Comparison of ENCODE assay signal across 9 cellular contexts in the genomic region with DNA sequence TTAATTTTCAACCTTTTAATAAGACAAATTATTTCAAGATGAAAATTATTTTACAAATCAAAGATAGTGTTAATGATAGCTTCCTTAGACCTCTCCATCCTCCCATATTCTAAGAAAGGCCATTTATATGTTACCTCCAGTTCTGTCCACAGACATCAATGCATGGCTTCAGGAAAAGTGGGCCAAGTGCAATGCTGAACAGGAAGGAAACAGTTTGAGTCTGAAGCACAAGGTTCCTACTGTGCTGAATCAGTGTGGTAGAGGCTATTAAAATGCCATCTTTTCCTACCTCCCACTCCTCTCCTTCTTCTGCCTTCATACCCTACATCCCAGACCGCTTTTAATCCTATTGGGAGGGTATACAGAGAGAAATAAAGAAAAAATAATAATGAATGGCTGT.
DNase-seq lines count a peak whose midpoint lies in the region; ATAC-seq and TF ChIP-seq lines count a peak whose summit lies in the region.
"Had no signal": no experiment of that assay in that cellular context is flagged by ENCODE, and none has a peak within 500 bp of the region (broad histone marks: within the 10 kb centered on the region; RNA-seq: fewer than 3 reads in every experiment).

No MANE protein-coding gene starts in this region.

- H3K36me3 Mint-ChIP-seq in GM23338 (ENCODE audit: low read depth): no peaks in the 10 kb centered on the region
- H3K36me3 Mint-ChIP-seq in T-helper 2 cell treated with Interferon-gamma antibody and Interleukin-4, amounts not matched to agents 5 μg/mL and 100 μg/mL, for 36 hours (ENCODE audit: low read depth): no peaks in the 10 kb centered on the region
- no peaks in the 10 kb centered on the region for H3K36me3 Mint-ChIP-seq in endothelial cell (ENCODE audit: low read depth, unreplicated experiment)

- H3K9ac ChIP-seq in fibroblast of lung (ENCODE audit: insufficient read depth, low read length): no peak overlapping the region

- H3K9me3 Mint-ChIP-seq in GM23338 (no peaks in the 10 kb centered on the region), endothelial cell (ENCODE audit: unreplicated experiment) (no peaks in the 10 kb centered on the region)
- peaks cover 4% of the 10 kb centered on the region for H3K9me3 Mint-ChIP-seq in T-helper 2 cell treated with Interferon-gamma antibody and Interleukin-4, amounts not matched to agents 5 μg/mL and 100 μg/mL, for 36 hours

- H3K27ac ChIP-seq in GM23338 (ENCODE audit: low read depth) (peak overlapping the region; percentile 86; the same call in 1 of the 2 replicates), fibroblast of lung (ENCODE audit: insufficient read depth, low read length) (no peak overlapping the region), spleen (peak overlapping the region; percentile 39 to 88 (median 76))

- intact Hi-C loops in spleen (cut with DNase I; ENCODE audit: low total_unique reads): no loop called here

- peaks cover 49% of the 10 kb centered on the region for H3K4me1 ChIP-seq in GM23338 (ENCODE audit: insufficient read depth)
- peaks cover 18% of the 10 kb centered on the region for H3K4me1 ChIP-seq in fibroblast of lung (ENCODE audit: control insufficient read depth, extremely low read depth, insufficient read depth, low read length)
- peaks cover 19 to 54% (median 46%) of the 10 kb centered on the region in 6 donors for H3K4me1 ChIP-seq in spleen

- H2AFZ ChIP-seq in GM23338 (no peak overlapping the region), fibroblast of lung (ENCODE audit: low read length) (no peak overlapping the region)

- H3K4me3 ChIP-seq in GM23338 (no peak overlapping the region), fibroblast of lung (replicated peaks in 1 of 4; ENCODE audit: control extremely low read depth in 1 of 4, insufficient read depth in 1 of 4, low read depth in 3 of 4, low read length in 4 of 4) (peak overlapping the region in 2 of 4 experiments; percentile 23 to 29), spleen (no peak overlapping the region)

- DNase-seq in GM23338 (ENCODE audit: low spot score) (no peak), fibroblast of lung (ENCODE audit: low read depth in 2 of 2) (no peak), spleen (no peak), HCEC 1CT (no peak), mesenteric fat pad (ENCODE audit: low spot score) (no peak), endothelial cell (ENCODE audit: low spot score) (no peak)
- DNase-seq in T-helper 2 cell treated with Interferon-gamma antibody and Interleukin-4, amounts not matched to agents 5 μg/mL and 100 μg/mL, for 36 hours (ENCODE audit: low spot score): no peak

- no peaks in the 10 kb centered on the region for H3K79me2 ChIP-seq in GM23338 (replicated peaks; ENCODE audit: insufficient read depth)
- H3K79me2 ChIP-seq in fibroblast of lung (ENCODE audit: control insufficient read depth, insufficient read depth, low read length): no peaks in the 10 kb centered on the region

- TF ChIP-seq POLR2A in spleen (IDR thresholded peaks at IDR 0.05): no peak

- no peaks in the 10 kb centered on the region for H3K9me2 ChIP-seq in GM23338 (ENCODE audit: insufficient read depth)

- H3K4me2 ChIP-seq in GM23338 (peak overlapping the region; percentile 33), fibroblast of lung (ENCODE audit: extremely low read depth, insufficient read depth, low read length) (peak overlapping the region; percentile 32)

- no peaks in the 10 kb centered on the region for H4K20me1 ChIP-seq in GM23338 (replicated peaks; ENCODE audit: insufficient read depth)
- no peaks in the 10 kb centered on the region for H4K20me1 ChIP-seq in fibroblast of lung (ENCODE audit: control insufficient read depth, extremely low read depth, insufficient read depth, low read length)

- H3K4me1 Mint-ChIP-seq in GM23338 (peaks cover 42% of the 10 kb centered on the region), endothelial cell (ENCODE audit: unreplicated experiment) (peaks cover 25% of the 10 kb centered on the region)
- H3K4me1 Mint-ChIP-seq in T-helper 2 cell treated with Interferon-gamma antibody and Interleukin-4, amounts not matched to agents 5 μg/mL and 100 μg/mL, for 36 hours (ENCODE audit: low read depth): peaks cover 49% of the 10 kb centered on the region

- no peaks in the 10 kb centered on the region for H3K36me3 ChIP-seq in GM23338 (ENCODE audit: insufficient read depth)
- no peaks in the 10 kb centered on the region for H3K36me3 ChIP-seq in fibroblast of lung (ENCODE audit: control insufficient read depth, insufficient read depth, low read length)
- H3K36me3 ChIP-seq in spleen: no peaks in the 10 kb centered on the region

- ATAC-seq in GM23338 (no peak), HG02981 (IDR thresholded peaks at IDR 0.05; ENCODE audit: unreplicated experiment) (no peak)
- ATAC-seq: HepG2 had no signal

- 72 to 79% (median 77%) methylated on average over 1 of the region's 1 CpG for WGBS in spleen, 5 donors

- H3K4me3 Mint-ChIP-seq in GM23338 (no peak overlapping the region), endothelial cell (ENCODE audit: unreplicated experiment) (no peak overlapping the region)
- peak overlapping the region; percentile 50 for H3K4me3 Mint-ChIP-seq in T-helper 2 cell treated with Interferon-gamma antibody and Interleukin-4, amounts not matched to agents 5 μg/mL and 100 μg/mL, for 36 hours

- TF ChIP-seq CTCF in GM23338 (conservative IDR thresholded peaks at IDR 0.05; ENCODE audit: low read depth in 2 of 2) (no peak), fibroblast of lung (conservative IDR thresholded peaks at IDR 0.05 in 1 of 2, IDR thresholded peaks at IDR 0.05 in 1 of 2; ENCODE audit: low read depth in 1 of 2, low read length in 2 of 2) (no peak), spleen (IDR thresholded peaks at IDR 0.05 in 8 of 11, conservative IDR thresholded peaks at IDR 0.05 in 3 of 11) (no peak), endothelial cell (IDR thresholded peaks at IDR 0.05; ENCODE audit: unreplicated experiment) (no peak)

- H3K27me3 ChIP-seq in GM23338 (ENCODE audit: insufficient read depth) (no peaks in the 10 kb centered on the region), fibroblast of lung (ENCODE audit: control insufficient read depth, insufficient read depth, low read length) (no peaks in the 10 kb centered on the region), spleen (replicated peaks in 1 of 7) (no peaks in the 10 kb centered on the region)

- H3K9me3 ChIP-seq in fibroblast of lung (ENCODE audit: control insufficient read depth, insufficient read depth, low read depth, low read length) (no peaks in the 10 kb centered on the region), spleen (no peaks in the 10 kb centered on the region)

- H3K27me3 Mint-ChIP-seq in GM23338 (ENCODE audit: insufficient read depth, low read depth, poor library complexity): peaks cover 3% of the 10 kb centered on the region
- H3K27me3 Mint-ChIP-seq in T-helper 2 cell treated with Interferon-gamma antibody and Interleukin-4, amounts not matched to agents 5 μg/mL and 100 μg/mL, for 36 hours (ENCODE audit: low read depth): no peaks in the 10 kb centered on the region
- no peaks in the 10 kb centered on the region for H3K27me3 Mint-ChIP-seq in endothelial cell (ENCODE audit: unreplicated experiment)

- H3K27ac Mint-ChIP-seq in GM23338: 0 out of 2 replicates have a peak overlapping the region, but pooled peaks have one; percentile 87
- peak overlapping the region; percentile 81 for H3K27ac Mint-ChIP-seq in T-helper 2 cell treated with Interferon-gamma antibody and Interleukin-4, amounts not matched to agents 5 μg/mL and 100 μg/mL, for 36 hours
- no peak overlapping the region for H3K27ac Mint-ChIP-seq in endothelial cell (ENCODE audit: unreplicated experiment)

- 0 out of 2 replicates have a peak, but pooled peaks cover 3% of the 10 kb centered on the region for H3F3A ChIP-seq in GM23338 (replicated peaks; ENCODE audit: low read depth)
